1 cellular context compared by ENCODE assay signal in the genomic region with DNA sequence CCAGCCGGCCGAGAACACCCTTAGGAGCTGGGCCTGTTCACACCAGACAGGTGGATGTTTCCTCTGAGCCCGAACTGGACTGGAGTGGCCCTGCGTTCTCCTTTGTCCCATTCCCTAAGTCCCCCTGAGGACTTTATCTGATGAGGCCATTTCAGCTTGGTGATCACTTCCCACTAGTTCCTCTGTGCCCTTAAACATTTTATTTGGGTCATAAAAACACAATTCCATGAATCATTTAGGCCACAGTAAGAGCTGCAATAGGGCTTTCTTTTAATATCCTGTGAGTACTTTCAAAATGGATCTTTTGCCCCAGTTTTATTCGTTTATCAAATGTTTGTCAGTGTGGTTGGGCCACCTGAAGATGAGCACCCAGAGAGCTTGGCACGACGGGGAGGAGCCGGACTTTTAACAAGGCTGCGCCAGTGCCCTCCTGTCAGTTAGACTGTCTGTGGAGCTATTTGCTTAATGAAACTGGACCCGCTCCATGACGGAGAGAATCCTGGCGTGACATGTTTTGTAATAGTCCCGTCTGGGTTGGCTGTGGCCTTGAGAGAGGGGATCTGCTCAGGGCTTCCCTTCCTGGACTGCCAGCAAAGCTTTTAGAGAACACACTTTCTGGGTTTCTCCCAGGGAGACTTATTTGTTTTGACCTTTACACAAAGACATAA.
TF ChIP-seq lines count a peak whose summit lies in the region.

No MANE protein-coding gene starts in this region.

TF ChIP-seq in HepG2, 621 proteins besides CTCF, POLR2A, EP300 and RAD21 (continued from another document and continues in another):
- TF ChIP-seq, protein P1, sequence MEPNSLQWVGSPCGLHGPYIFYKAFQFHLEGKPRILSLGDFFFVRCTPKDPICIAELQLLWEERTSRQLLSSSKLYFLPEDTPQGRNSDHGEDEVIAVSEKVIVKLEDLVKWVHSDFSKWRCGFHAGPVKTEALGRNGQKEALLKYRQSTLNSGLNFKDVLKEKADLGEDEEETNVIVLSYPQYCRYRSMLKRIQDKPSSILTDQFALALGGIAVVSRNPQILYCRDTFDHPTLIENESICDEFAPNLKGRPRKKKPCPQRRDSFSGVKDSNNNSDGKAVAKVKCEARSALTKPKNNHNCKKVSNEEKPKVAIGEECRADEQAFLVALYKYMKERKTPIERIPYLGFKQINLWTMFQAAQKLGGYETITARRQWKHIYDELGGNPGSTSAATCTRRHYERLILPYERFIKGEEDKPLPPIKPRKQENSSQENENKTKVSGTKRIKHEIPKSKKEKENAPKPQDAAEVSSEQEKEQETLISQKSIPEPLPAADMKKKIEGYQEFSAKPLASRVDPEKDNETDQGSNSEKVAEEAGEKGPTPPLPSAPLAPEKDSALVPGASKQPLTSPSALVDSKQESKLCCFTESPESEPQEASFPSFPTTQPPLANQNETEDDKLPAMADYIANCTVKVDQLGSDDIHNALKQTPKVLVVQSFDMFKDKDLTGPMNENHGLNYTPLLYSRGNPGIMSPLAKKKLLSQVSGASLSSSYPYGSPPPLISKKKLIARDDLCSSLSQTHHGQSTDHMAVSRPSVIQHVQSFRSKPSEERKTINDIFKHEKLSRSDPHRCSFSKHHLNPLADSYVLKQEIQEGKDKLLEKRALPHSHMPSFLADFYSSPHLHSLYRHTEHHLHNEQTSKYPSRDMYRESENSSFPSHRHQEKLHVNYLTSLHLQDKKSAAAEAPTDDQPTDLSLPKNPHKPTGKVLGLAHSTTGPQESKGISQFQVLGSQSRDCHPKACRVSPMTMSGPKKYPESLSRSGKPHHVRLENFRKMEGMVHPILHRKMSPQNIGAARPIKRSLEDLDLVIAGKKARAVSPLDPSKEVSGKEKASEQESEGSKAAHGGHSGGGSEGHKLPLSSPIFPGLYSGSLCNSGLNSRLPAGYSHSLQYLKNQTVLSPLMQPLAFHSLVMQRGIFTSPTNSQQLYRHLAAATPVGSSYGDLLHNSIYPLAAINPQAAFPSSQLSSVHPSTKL (CRISPR knock-in tag; IDR thresholded peaks at IDR 0.05): peak; percentile 91
- TF ChIP-seq ELF1 (CRISPR knock-in tag; IDR thresholded peaks at IDR 0.05) (peak; percentile 25; the same call in 1 of the 2 replicates), HDAC2 (CRISPR knock-in tag; IDR thresholded peaks at IDR 0.05) (peak; percentile 79), ZNF619 (CRISPR knock-in tag; IDR thresholded peaks at IDR 0.05) (0 out of 2 replicates have a peak, but pooled peaks have one; percentile 18), ZFP1 (CRISPR knock-in tag; IDR thresholded peaks at IDR 0.05) (no peak), ZNF777 (CRISPR knock-in tag; IDR thresholded peaks at IDR 0.05) (no peak), TBX2 (CRISPR knock-in tag; IDR thresholded peaks at IDR 0.05; ENCODE audit: borderline replicate concordance) (peak; percentile 74), ZNF33A (CRISPR knock-in tag; IDR thresholded peaks at IDR 0.05; ENCODE audit: borderline replicate concordance) (0 out of 2 replicates have a peak, but pooled peaks have one; percentile 14), ZNF879 (CRISPR knock-in tag; IDR thresholded peaks at IDR 0.05) (no peak), ZKSCAN5 (CRISPR knock-in tag; IDR thresholded peaks at IDR 0.05) (no peak), ARNT (IDR thresholded peaks at IDR 0.05) (no peak), HIVEP1 (CRISPR knock-in tag; IDR thresholded peaks at IDR 0.05) (peak; percentile 61; the same call in 1 of the 2 replicates), KLF11 (CRISPR knock-in tag; IDR thresholded peaks at IDR 0.05) (no peak), RFX5 (IDR thresholded peaks at IDR 0.05; ENCODE audit: low read depth, low read length) (no peak), SIX1 (CRISPR knock-in tag; IDR thresholded peaks at IDR 0.05; ENCODE audit: borderline replicate concordance) (peak; percentile 84; the same call in 1 of the 2 replicates), HNRNPL (IDR thresholded peaks at IDR 0.05; ENCODE audit: low read depth, low read length) (no peak), HOXA3 (CRISPR knock-in tag; IDR thresholded peaks at IDR 0.05) (peak; percentile 86), ZNF558 (CRISPR knock-in tag; IDR thresholded peaks at IDR 0.05; ENCODE audit: borderline replicate concordance) (no peak), MIER2 (CRISPR knock-in tag; IDR thresholded peaks at IDR 0.05) (no peak), MAFG (CRISPR knock-in tag; IDR thresholded peaks at IDR 0.05) (no peak), NCOA2 (CRISPR knock-in tag; IDR thresholded peaks at IDR 0.05) (peak; percentile 35; the same call in 1 of the 2 replicates), ASH2L (IDR thresholded peaks at IDR 0.05; ENCODE audit: insufficient read length, low read depth, low read length) (peak; percentile 31), TCF7L2 (IDR thresholded peaks at IDR 0.05; ENCODE audit: low read depth, low read length) (no peak)
- TF ChIP-seq, protein P2, sequence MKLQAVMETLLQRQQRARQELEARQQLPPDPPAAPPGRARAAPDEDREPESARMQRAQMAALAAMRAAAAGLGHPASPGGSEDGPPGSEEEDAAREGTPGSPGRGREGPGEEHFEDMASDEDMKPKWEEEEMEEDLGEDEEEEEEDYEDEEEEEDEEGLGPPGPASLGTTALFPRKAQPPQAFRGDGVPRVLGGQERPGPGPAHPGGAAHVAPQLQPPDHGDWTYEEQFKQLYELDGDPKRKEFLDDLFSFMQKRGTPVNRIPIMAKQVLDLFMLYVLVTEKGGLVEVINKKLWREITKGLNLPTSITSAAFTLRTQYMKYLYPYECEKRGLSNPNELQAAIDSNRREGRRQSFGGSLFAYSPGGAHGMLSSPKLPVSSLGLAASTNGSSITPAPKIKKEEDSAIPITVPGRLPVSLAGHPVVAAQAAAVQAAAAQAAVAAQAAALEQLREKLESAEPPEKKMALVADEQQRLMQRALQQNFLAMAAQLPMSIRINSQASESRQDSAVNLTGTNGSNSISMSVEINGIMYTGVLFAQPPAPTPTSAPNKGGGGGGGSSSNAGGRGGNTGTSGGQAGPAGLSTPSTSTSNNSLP (IDR thresholded peaks at IDR 0.05; ENCODE audit: low read depth, low read length): 0 out of 2 replicates have a peak, but pooled peaks have one; percentile 29
- TF ChIP-seq, protein P3, sequence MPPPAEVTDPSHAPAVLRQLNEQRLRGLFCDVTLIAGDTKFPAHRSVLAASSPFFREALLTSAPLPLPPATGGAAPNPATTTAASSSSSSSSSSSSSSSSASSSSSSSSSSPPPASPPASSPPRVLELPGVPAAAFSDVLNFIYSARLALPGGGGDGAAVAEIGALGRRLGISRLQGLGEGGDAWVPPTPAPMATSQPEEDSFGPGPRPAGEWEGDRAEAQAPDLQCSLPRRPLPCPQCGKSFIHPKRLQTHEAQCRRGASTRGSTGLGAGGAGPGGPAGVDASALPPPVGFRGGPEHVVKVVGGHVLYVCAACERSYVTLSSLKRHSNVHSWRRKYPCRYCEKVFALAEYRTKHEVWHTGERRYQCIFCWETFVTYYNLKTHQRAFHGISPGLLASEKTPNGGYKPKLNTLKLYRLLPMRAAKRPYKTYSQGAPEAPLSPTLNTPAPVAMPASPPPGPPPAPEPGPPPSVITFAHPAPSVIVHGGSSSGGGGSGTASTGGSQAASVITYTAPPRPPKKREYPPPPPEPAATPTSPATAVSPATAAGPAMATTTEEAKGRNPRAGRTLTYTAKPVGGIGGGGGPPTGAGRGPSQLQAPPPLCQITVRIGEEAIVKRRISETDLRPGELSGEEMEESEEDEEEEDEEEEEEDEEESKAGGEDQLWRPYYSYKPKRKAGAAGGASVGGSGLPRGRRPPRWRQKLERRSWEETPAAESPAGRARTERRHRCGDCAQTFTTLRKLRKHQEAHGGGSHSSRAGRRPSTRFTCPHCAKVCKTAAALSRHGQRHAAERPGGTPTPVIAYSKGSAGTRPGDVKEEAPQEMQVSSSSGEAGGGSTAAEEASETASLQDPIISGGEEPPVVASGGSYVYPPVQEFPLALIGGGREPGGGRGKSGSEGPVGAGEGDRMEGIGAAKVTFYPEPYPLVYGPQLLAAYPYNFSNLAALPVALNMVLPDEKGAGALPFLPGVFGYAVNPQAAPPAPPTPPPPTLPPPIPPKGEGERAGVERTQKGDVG (CRISPR knock-in tag; IDR thresholded peaks at IDR 0.05; ENCODE audit: borderline replicate concordance): 0 out of 2 replicates have a peak, but pooled peaks have one; percentile 25
- TF ChIP-seq, protein P4, sequence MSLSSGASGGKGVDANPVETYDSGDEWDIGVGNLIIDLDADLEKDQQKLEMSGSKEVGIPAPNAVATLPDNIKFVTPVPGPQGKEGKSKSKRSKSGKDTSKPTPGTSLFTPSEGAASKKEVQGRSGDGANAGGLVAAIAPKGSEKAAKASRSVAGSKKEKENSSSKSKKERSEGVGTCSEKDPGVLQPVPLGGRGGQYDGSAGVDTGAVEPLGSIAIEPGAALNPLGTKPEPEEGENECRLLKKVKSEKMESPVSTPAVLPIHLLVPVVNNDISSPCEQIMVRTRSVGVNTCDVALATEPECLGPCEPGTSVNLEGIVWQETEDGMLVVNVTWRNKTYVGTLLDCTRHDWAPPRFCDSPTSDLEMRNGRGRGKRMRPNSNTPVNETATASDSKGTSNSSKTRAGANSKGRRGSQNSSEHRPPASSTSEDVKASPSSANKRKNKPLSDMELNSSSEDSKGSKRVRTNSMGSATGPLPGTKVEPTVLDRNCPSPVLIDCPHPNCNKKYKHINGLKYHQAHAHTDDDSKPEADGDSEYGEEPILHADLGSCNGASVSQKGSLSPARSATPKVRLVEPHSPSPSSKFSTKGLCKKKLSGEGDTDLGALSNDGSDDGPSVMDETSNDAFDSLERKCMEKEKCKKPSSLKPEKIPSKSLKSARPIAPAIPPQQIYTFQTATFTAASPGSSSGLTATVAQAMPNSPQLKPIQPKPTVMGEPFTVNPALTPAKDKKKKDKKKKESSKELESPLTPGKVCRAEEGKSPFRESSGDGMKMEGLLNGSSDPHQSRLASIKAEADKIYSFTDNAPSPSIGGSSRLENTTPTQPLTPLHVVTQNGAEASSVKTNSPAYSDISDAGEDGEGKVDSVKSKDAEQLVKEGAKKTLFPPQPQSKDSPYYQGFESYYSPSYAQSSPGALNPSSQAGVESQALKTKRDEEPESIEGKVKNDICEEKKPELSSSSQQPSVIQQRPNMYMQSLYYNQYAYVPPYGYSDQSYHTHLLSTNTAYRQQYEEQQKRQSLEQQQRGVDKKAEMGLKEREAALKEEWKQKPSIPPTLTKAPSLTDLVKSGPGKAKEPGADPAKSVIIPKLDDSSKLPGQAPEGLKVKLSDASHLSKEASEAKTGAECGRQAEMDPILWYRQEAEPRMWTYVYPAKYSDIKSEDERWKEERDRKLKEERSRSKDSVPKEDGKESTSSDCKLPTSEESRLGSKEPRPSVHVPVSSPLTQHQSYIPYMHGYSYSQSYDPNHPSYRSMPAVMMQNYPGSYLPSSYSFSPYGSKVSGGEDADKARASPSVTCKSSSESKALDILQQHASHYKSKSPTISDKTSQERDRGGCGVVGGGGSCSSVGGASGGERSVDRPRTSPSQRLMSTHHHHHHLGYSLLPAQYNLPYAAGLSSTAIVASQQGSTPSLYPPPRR (CRISPR knock-in tag; IDR thresholded peaks at IDR 0.05; ENCODE audit: borderline replicate concordance): no peak
- TF ChIP-seq, protein P5, sequence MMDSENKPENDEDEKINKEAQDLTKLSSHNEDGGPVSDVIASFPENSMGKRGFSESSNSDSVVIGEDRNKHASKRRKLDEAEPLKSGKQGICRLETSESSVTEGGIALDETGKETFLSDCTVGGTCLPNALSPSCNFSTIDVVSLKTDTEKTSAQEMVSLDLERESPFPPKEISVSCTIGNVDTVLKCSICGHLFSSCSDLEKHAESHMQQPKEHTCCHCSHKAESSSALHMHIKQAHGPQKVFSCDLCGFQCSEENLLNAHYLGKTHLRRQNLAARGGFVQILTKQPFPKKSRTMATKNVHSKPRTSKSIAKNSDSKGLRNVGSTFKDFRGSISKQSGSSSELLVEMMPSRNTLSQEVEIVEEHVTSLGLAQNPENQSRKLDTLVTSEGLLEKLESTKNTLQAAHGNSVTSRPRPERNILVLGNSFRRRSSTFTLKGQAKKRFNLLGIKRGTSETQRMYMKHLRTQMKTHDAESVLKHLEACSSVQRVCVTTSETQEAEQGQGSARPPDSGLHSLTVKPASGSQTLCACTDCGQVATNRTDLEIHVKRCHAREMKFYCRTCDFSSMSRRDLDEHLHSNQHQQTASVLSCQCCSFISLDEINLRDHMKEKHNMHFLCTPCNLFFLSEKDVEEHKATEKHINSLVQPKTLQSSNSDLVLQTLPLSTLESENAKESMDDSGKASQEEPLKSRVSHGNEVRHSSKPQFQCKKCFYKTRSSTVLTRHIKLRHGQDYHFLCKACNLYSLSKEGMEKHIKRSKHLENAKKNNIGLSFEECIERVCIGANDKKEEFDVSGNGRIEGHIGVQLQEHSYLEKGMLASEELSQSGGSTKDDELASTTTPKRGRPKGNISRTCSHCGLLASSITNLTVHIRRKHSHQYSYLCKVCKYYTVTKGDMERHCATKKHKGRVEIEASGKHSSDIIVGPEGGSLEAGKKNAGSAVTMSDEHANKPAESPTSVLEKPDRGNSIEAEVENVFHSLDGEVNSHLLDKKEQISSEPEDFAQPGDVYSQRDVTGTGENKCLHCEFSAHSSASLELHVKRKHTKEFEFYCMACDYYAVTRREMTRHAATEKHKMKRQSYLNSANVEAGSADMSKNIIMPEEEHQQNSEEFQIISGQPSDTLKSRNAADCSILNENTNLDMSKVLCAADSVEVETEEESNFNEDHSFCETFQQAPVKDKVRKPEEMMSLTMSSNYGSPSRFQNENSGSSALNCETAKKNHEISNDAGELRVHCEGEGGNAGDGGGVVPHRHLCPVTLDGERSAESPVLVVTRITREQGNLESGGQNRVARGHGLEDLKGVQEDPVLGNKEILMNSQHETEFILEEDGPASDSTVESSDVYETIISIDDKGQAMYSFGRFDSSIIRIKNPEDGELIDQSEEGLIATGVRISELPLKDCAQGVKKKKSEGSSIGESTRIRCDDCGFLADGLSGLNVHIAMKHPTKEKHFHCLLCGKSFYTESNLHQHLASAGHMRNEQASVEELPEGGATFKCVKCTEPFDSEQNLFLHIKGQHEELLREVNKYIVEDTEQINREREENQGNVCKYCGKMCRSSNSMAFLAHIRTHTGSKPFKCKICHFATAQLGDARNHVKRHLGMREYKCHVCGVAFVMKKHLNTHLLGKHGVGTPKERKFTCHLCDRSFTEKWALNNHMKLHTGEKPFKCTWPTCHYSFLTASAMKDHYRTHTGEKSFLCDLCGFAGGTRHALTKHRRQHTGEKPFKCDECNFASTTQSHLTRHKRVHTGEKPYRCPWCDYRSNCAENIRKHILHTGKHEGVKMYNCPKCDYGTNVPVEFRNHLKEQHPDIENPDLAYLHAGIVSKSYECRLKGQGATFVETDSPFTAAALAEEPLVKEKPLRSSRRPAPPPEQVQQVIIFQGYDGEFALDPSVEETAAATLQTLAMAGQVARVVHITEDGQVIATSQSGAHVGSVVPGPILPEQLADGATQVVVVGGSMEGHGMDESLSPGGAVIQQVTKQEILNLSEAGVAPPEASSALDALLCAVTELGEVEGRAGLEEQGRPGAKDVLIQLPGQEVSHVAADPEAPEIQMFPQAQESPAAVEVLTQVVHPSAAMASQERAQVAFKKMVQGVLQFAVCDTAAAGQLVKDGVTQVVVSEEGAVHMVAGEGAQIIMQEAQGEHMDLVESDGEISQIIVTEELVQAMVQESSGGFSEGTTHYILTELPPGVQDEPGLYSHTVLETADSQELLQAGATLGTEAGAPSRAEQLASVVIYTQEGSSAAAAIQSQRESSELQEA (CRISPR knock-in tag; IDR thresholded peaks at IDR 0.05; ENCODE audit: not compliant biosample characterization): peak; percentile 43
